Comparison of ENCODE assay signal across 20 cellular contexts in genomic region chr1:38852780-38853179, GRCh38. TPM values are rescaled to one million over a fixed set of nuclear protein-coding genes. Genes with fewer than 3 reads are reported as not detected.
A peak's percentile ranks its signal among the peaks of the same experiment; 100 is the strongest.
DNase-seq lines count a peak whose midpoint lies in the region; ATAC-seq lines count a peak whose summit lies in the region.
"Had no signal": no experiment of that assay in that cellular context is flagged by ENCODE, and none has a peak within 500 bp of the region (broad histone marks: within the 10 kb centered on the region; RNA-seq: fewer than 3 reads in every experiment).

No MANE protein-coding gene starts in this region.

- H3K36me3 Mint-ChIP-seq in activated naive CD4-positive, alpha-beta T cell treated with anti-CD3 and anti-CD28 coated beads for 36 hours (ENCODE audit: low read depth): peaks cover 31% of the 10 kb centered on the region
- peaks cover 39% of the 10 kb centered on the region for H3K36me3 Mint-ChIP-seq in activated naive CD4-positive, alpha-beta T cell treated with anti-CD3 and anti-CD28 coated beads, Interleukin-2, amount 10 ng/mL, durations not matched to agents 7 days and 5 days
- H3K36me3 Mint-ChIP-seq in activated CD4-positive, alpha-beta memory T cell treated with anti-CD3 and anti-CD28 coated beads for 36 hours: peaks cover 43% of the 10 kb centered on the region
- H3K36me3 Mint-ChIP-seq in stimulated activated naive CD8-positive, alpha-beta T cell treated with anti-CD3 and anti-CD28 coated beads, Interleukin-15, Interleukin-2, amounts not matched to agents 100 ng/mL and 50 ng/mL, for 24 hours (ENCODE audit: low read depth): peaks cover 37% of the 10 kb centered on the region

- intact Hi-C loops in activated naive CD4-positive, alpha-beta T cell treated with anti-CD3 and anti-CD28 coated beads for 36 hours (cut with micrococcal nuclease): loop anchor here (2.0 to 10.0 kb wide), 4 partner anchors 150 to 824 kb away; partner anchors contain the start of gene PABPC4
- intact Hi-C loops in activated CD4-positive, alpha-beta memory T cell treated with anti-CD3 and anti-CD28 coated beads for 36 hours (cut with micrococcal nuclease): loop anchor here (1.0 to 5.0 kb wide), 3 partner anchors 80 to 824 kb away; no protein-coding TSS in a partner anchor

- no peaks in the 10 kb centered on the region for H3K9me3 Mint-ChIP-seq in activated naive CD4-positive, alpha-beta T cell treated with anti-CD3 and anti-CD28 coated beads for 36 hours
- no peaks in the 10 kb centered on the region for H3K9me3 Mint-ChIP-seq in activated naive CD4-positive, alpha-beta T cell treated with anti-CD3 and anti-CD28 coated beads, Interleukin-2, amount 10 ng/mL, durations not matched to agents 7 days and 5 days
- H3K9me3 Mint-ChIP-seq in activated CD4-positive, alpha-beta memory T cell treated with anti-CD3 and anti-CD28 coated beads for 36 hours: no peaks in the 10 kb centered on the region
- no peaks in the 10 kb centered on the region for H3K9me3 Mint-ChIP-seq in stimulated activated naive CD8-positive, alpha-beta T cell treated with anti-CD3 and anti-CD28 coated beads, Interleukin-15, Interleukin-2, amounts not matched to agents 100 ng/mL and 50 ng/mL, for 24 hours
- H3K9me3 Mint-ChIP-seq: activated naive CD8-positive, alpha-beta T cell treated with anti-CD3 and anti-CD28 coated beads, Interleukin-2, amount 10 ng/mL, durations not matched to agents 7 days and 5 days had no signal

- peaks cover 38% of the 10 kb centered on the region for H3K4me1 Mint-ChIP-seq in activated naive CD4-positive, alpha-beta T cell treated with anti-CD3 and anti-CD28 coated beads for 36 hours (ENCODE audit: low read depth)
- H3K4me1 Mint-ChIP-seq in activated naive CD4-positive, alpha-beta T cell treated with anti-CD3 and anti-CD28 coated beads, Interleukin-2, amount 10 ng/mL, durations not matched to agents 7 days and 5 days: peaks cover 16% of the 10 kb centered on the region
- peaks cover 57% of the 10 kb centered on the region for H3K4me1 Mint-ChIP-seq in activated CD4-positive, alpha-beta memory T cell treated with anti-CD3 and anti-CD28 coated beads for 36 hours (ENCODE audit: low read depth)
- peaks cover 27% of the 10 kb centered on the region for H3K4me1 Mint-ChIP-seq in stimulated activated naive CD8-positive, alpha-beta T cell treated with anti-CD3 and anti-CD28 coated beads, Interleukin-15, Interleukin-2, amounts not matched to agents 100 ng/mL and 50 ng/mL, for 24 hours (ENCODE audit: low read depth)

- DNase-seq in activated naive CD4-positive, alpha-beta T cell treated with anti-CD3 and anti-CD28 coated beads for 36 hours: peak; percentile 46
- DNase-seq in activated naive CD4-positive, alpha-beta T cell treated with anti-CD3 and anti-CD28 coated beads, Interleukin-2, amount 10 ng/mL, durations not matched to agents 7 days and 5 days: no peak
- DNase-seq in activated CD4-positive, alpha-beta memory T cell treated with anti-CD3 and anti-CD28 coated beads for 36 hours: peak; percentile 48
- DNase-seq in NCI-H187 treated with DMSO at 0.1 percent for 48 hours (lab: John Stamatoyannopoulos, UW) (no peak), NCI-H2196 (lab: John Stamatoyannopoulos, UW; ENCODE audit: unreplicated experiment) (no peak)
- DNase-seq: activated naive CD8-positive, alpha-beta T cell treated with anti-CD3 and anti-CD28 coated beads, Interleukin-2, amount 10 ng/mL, durations not matched to agents 7 days and 5 days; brain microvascular endothelial cell; dorsolateral prefrontal cortex; Kasumi-1; left ventricle myocardium superior; NCI-H1105 treated with DMSO at 0.1 percent for 48 hours; ovary had no signal

- peak overlapping the region; percentile 26 for H3K4me3 Mint-ChIP-seq in activated naive CD4-positive, alpha-beta T cell treated with anti-CD3 and anti-CD28 coated beads for 36 hours
- H3K4me3 Mint-ChIP-seq in activated naive CD4-positive, alpha-beta T cell treated with anti-CD3 and anti-CD28 coated beads, Interleukin-2, amount 10 ng/mL, durations not matched to agents 7 days and 5 days: no peak overlapping the region
- peak overlapping the region; percentile 45 for H3K4me3 Mint-ChIP-seq in activated CD4-positive, alpha-beta memory T cell treated with anti-CD3 and anti-CD28 coated beads for 36 hours
- H3K4me3 Mint-ChIP-seq in stimulated activated naive CD8-positive, alpha-beta T cell treated with anti-CD3 and anti-CD28 coated beads, Interleukin-15, Interleukin-2, amounts not matched to agents 100 ng/mL and 50 ng/mL, for 24 hours: peak overlapping the region; percentile 11
- H3K4me3 Mint-ChIP-seq: activated naive CD8-positive, alpha-beta T cell treated with anti-CD3 and anti-CD28 coated beads, Interleukin-2, amount 10 ng/mL, durations not matched to agents 7 days and 5 days had no signal

- CTCF ChIA-PET in activated naive CD4-positive, alpha-beta T cell treated with anti-CD3 and anti-CD28 coated beads for 36 hours (lab: Charles Lee): no interaction called here
- CTCF ChIA-PET in activated naive CD4-positive, alpha-beta T cell treated with anti-CD3 and anti-CD28 coated beads, Interleukin-2, amount 10 ng/mL, durations not matched to agents 7 days and 5 days (lab: Charles Lee): no interaction called here
- CTCF ChIA-PET in activated CD4-positive, alpha-beta memory T cell treated with anti-CD3 and anti-CD28 coated beads for 36 hours (lab: Charles Lee): interaction anchor here (1.0 kb wide), 1 partner anchor 240 kb away, joined by 4 read pairs; no protein-coding TSS in a partner anchor

- POLR2A ChIA-PET in activated CD4-positive, alpha-beta memory T cell treated with anti-CD3 and anti-CD28 coated beads for 36 hours (lab: Charles Lee): no interaction called here

- H3K27ac Mint-ChIP-seq in activated naive CD4-positive, alpha-beta T cell treated with anti-CD3 and anti-CD28 coated beads for 36 hours: peak overlapping the region; percentile 78
- H3K27ac Mint-ChIP-seq in activated naive CD4-positive, alpha-beta T cell treated with anti-CD3 and anti-CD28 coated beads, Interleukin-2, amount 10 ng/mL, durations not matched to agents 7 days and 5 days: no peak overlapping the region
- peak overlapping the region; percentile 85 for H3K27ac Mint-ChIP-seq in activated CD4-positive, alpha-beta memory T cell treated with anti-CD3 and anti-CD28 coated beads for 36 hours
- H3K27ac Mint-ChIP-seq in stimulated activated naive CD8-positive, alpha-beta T cell treated with anti-CD3 and anti-CD28 coated beads, Interleukin-15, Interleukin-2, amounts not matched to agents 100 ng/mL and 50 ng/mL, for 24 hours: peak overlapping the region; percentile 69
- H3K27ac Mint-ChIP-seq: activated naive CD8-positive, alpha-beta T cell treated with anti-CD3 and anti-CD28 coated beads, Interleukin-2, amount 10 ng/mL, durations not matched to agents 7 days and 5 days had no signal

- H3K27me3 Mint-ChIP-seq in activated naive CD4-positive, alpha-beta T cell treated with anti-CD3 and anti-CD28 coated beads for 36 hours (ENCODE audit: low read depth): no peaks in the 10 kb centered on the region
- no peaks in the 10 kb centered on the region for H3K27me3 Mint-ChIP-seq in activated naive CD4-positive, alpha-beta T cell treated with anti-CD3 and anti-CD28 coated beads, Interleukin-2, amount 10 ng/mL, durations not matched to agents 7 days and 5 days
- no peaks in the 10 kb centered on the region for H3K27me3 Mint-ChIP-seq in activated CD4-positive, alpha-beta memory T cell treated with anti-CD3 and anti-CD28 coated beads for 36 hours
- no peaks in the 10 kb centered on the region for H3K27me3 Mint-ChIP-seq in stimulated activated naive CD8-positive, alpha-beta T cell treated with anti-CD3 and anti-CD28 coated beads, Interleukin-15, Interleukin-2, amounts not matched to agents 100 ng/mL and 50 ng/mL, for 24 hours
- H3K27me3 Mint-ChIP-seq: activated naive CD8-positive, alpha-beta T cell treated with anti-CD3 and anti-CD28 coated beads, Interleukin-2, amount 10 ng/mL, durations not matched to agents 7 days and 5 days had no signal

- ATAC-seq in GM18867 (IDR thresholded peaks at IDR 0.05; ENCODE audit: unreplicated experiment): peak; percentile 68
- ATAC-seq in HG03039 (IDR thresholded peaks at IDR 0.05; ENCODE audit: unreplicated experiment): no peak
- ATAC-seq: esophagus mucosa, left ventricle myocardium superior, sciatic nerve had no signal

RNA-seq across cellular contexts. Expression of gene RRAGC, which starts 6.8 kb away (rescaled TPM):
- total RNA-seq in activated naive CD4-positive, alpha-beta T cell treated with anti-CD3 and anti-CD28 coated beads for 36 hours: 10 to 100 TPM; 22.3 to 23.3 TPM
- total RNA-seq in activated CD4-positive, alpha-beta memory T cell treated with anti-CD3 and anti-CD28 coated beads for 36 hours: 10 to 100 TPM; 27.6 to 29.7 TPM

RNA-seq across cellular contexts. Expression of gene MYCBP, which starts 20.4 kb away (rescaled TPM):
- 10 to 100 TPM; 54.6 to 58.0 TPM for total RNA-seq in activated naive CD4-positive, alpha-beta T cell treated with anti-CD3 and anti-CD28 coated beads for 36 hours
- 10 to 100 TPM; 70.6 to 76.5 TPM for total RNA-seq in activated CD4-positive, alpha-beta memory T cell treated with anti-CD3 and anti-CD28 coated beads for 36 hours

RNA-seq across cellular contexts. Expression of gene GJA9, which starts 28.6 kb away (rescaled TPM):
- total RNA-seq in activated naive CD4-positive, alpha-beta T cell treated with anti-CD3 and anti-CD28 coated beads for 36 hours: not detected
- total RNA-seq in activated CD4-positive, alpha-beta memory T cell treated with anti-CD3 and anti-CD28 coated beads for 36 hours: not detected
- total RNA-seq: activated CD8-positive, alpha-beta memory T cell treated with anti-CD3 and anti-CD28 coated beads for 36 hours; activated naive CD8-positive, alpha-beta T cell treated with anti-CD3 and anti-CD28 coated beads, Interleukin-2, amount 10 ng/mL, durations not matched to agents 7 days and 5 days; H1; left ventricle myocardium superior; ovary; sciatic nerve; temporal lobe had no signal

Comparison
In these comparisons a context has a peak if more than half of its experiments do, and no peak if none do; other contexts are left out.
1. DNase-seq: peak in activated naive CD4-positive, alpha-beta T cell treated with anti-CD3 and anti-CD28 coated beads for 36 hours (single experiment) and activated CD4-positive, alpha-beta memory T cell treated with anti-CD3 and anti-CD28 coated beads for 36 hours (single experiment); none in activated naive CD4-positive, alpha-beta T cell treated with anti-CD3 and anti-CD28 coated beads, Interleukin-2, amount 10 ng/mL, durations not matched to agents 7 days and 5 days (single experiment), NCI-H187 treated with DMSO at 0.1 percent for 48 hours (single experiment) and NCI-H2196 (single experiment).